8 cellular contexts compared by ENCODE assay signal in the genomic region with DNA sequence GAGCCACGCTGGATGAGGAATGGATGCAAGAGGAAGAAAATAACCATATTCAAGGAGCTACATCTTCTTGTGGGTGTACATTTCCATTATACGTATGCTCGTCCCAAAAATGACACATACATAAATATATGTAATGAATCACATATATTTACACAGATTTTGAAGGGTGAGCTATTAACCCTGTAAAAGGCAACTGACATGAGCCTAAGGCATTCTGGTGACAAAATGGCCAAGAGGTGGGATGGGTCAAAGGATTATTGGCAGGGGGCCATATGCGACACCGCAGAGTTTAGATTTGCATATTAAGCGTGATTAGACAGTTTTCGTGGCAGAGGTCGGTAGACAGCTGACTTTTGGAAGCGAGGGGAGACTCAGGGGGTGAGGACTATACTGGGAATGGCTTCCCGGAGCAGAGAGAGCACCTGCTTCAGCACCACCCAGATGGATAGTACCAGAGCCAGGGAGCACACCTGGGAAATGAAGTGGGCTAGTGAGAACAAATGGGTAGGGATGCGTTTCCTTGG. TPM values are rescaled to one million over a fixed set of nuclear protein-coding genes. Genes with fewer than 3 reads are reported as not detected.
A peak's percentile ranks its signal among the peaks of the same experiment; 100 is the strongest.
DNase-seq lines count a peak whose midpoint lies in the region; ATAC-seq and TF ChIP-seq lines count a peak whose summit lies in the region.

No MANE protein-coding gene starts in this region.

- no TSS peak for BruUV-seq in mammary epithelial cell (replicated peaks; lab: Mats Ljungman, UMichigan)

- TF ChIP-seq CTCF in mammary epithelial cell (conservative IDR thresholded peaks at IDR 0.05 in 1 of 2, IDR thresholded peaks at IDR 0.05 in 1 of 2; ENCODE audit: extremely low read depth in 1 of 2, insufficient read depth in 1 of 2, low read depth in 1 of 2, low read length in 2 of 2) (no peak), right lobe of liver (IDR thresholded peaks at IDR 0.05) (no peak), thyroid gland (IDR thresholded peaks at IDR 0.05) (no peak), GM10248 (IDR thresholded peaks at IDR 0.05; ENCODE audit: control extremely low read depth, extremely low read depth, low read depth, missing control alignments) (no peak)

- no peak overlapping the region for H3K9ac ChIP-seq in mammary epithelial cell (ENCODE audit: insufficient read depth, low read length)

- H3K4me3 Mint-ChIP-seq in T-helper 2 cell treated with Interferon-gamma antibody and Interleukin-4, amounts not matched to agents 5 μg/mL and 100 μg/mL, for 36 hours: peak overlapping the region; percentile 52

- ATAC-seq in right lobe of liver: peak in 2 of 4 donors; percentile 7 to 13
- no peak for ATAC-seq in GM18858 (IDR thresholded peaks at IDR 0.05; ENCODE audit: unreplicated experiment)

- dilution Hi-C loops in mammary epithelial cell (cut with HindIII; ENCODE audit: low sequenced_read_pairs): no loop called here

- H3K9me3 Mint-ChIP-seq in T-helper 2 cell treated with Interferon-gamma antibody and Interleukin-4, amounts not matched to agents 5 μg/mL and 100 μg/mL, for 36 hours: no peaks in the 10 kb centered on the region

- no peaks in the 10 kb centered on the region for H3K36me3 ChIP-seq in mammary epithelial cell (ENCODE audit: insufficient read depth, low read length)
- H3K36me3 ChIP-seq in right lobe of liver: no peaks in the 10 kb centered on the region
- H3K36me3 ChIP-seq in thyroid gland: no peaks in the 10 kb centered on the region

- H2AFZ ChIP-seq in mammary epithelial cell (ENCODE audit: low read depth, low read length): no peak overlapping the region

- no peaks in the 10 kb centered on the region for H3K79me2 ChIP-seq in mammary epithelial cell (ENCODE audit: insufficient read depth, low read length)

- CTCF ChIA-PET in mammary epithelial cell (lab: Charles Lee; ENCODE audit: low non-redundant PET) (interaction anchor here (0.7 kb wide), 1 partner anchor 140 kb away, joined by 3 read pairs; no protein-coding TSS in a partner anchor), GM10248 (lab: Yijun Ruan, JAX) (interaction anchor here (0.6 to 2.2 kb wide), 9 partner anchors 10 to 198 kb away, joined by 3 to 8 read pairs (median 3); no protein-coding TSS in a partner anchor)

- no peaks in the 10 kb centered on the region for H3K36me3 Mint-ChIP-seq in T-helper 2 cell treated with Interferon-gamma antibody and Interleukin-4, amounts not matched to agents 5 μg/mL and 100 μg/mL, for 36 hours (ENCODE audit: low read depth)

- intact Hi-C loops in mammary epithelial cell (cut with micrococcal nuclease) (no loop called here), right lobe of liver (cut with DNase I) (no loop called here), thyroid gland (cut with DNase I) (no loop called here)

- peaks cover 2% of the 10 kb centered on the region for H3K4me1 Mint-ChIP-seq in T-helper 2 cell treated with Interferon-gamma antibody and Interleukin-4, amounts not matched to agents 5 μg/mL and 100 μg/mL, for 36 hours (ENCODE audit: low read depth)

- H3K27ac ChIP-seq in mammary epithelial cell (ENCODE audit: insufficient read depth, low read depth, low read length) (no peak overlapping the region), right lobe of liver (peak overlapping the region in 2 of 3 donors; percentile 76 to 93), thyroid gland (peak overlapping the region in 2 of 3 donors; percentile 79 to 91)

- no peak for TF ChIP-seq POLR2A in right lobe of liver (IDR thresholded peaks at IDR 0.05)
- no peak for TF ChIP-seq POLR2A in thyroid gland (IDR thresholded peaks at IDR 0.05)

- peaks cover 14% of the 10 kb centered on the region for H3K4me1 ChIP-seq in mammary epithelial cell (ENCODE audit: insufficient read depth, low read length)
- H3K4me1 ChIP-seq in right lobe of liver: peaks cover 0 to 9% (median 0%) of the 10 kb centered on the region in 4 donors
- peaks cover 0 to 14% of the 10 kb centered on the region in 2 donors for H3K4me1 ChIP-seq in thyroid gland

- in situ Hi-C loops in mammary epithelial cell (cut with MboI; ENCODE audit: low sequenced_read_pairs in 2 of 2): no loop called here

- H3K4me3 ChIP-seq in mammary epithelial cell (replicated peaks in 1 of 3; ENCODE audit: insufficient read depth in 1 of 3, low read depth in 2 of 3, low read length in 3 of 3) (no peak overlapping the region), right lobe of liver (peak overlapping the region; percentile 47 to 57 (median 48)), thyroid gland (replicated peaks in 1 of 3) (no peak overlapping the region)

- no peak overlapping the region for H3K27ac Mint-ChIP-seq in T-helper 2 cell treated with Interferon-gamma antibody and Interleukin-4, amounts not matched to agents 5 μg/mL and 100 μg/mL, for 36 hours

- no peaks in the 10 kb centered on the region for H3K9me3 ChIP-seq in mammary epithelial cell (replicated peaks; ENCODE audit: insufficient read depth, low read length)
- H3K9me3 ChIP-seq in right lobe of liver: no peaks in the 10 kb centered on the region
- H3K9me3 ChIP-seq in thyroid gland: no peaks in the 10 kb centered on the region

- peaks cover 71% of the 10 kb centered on the region for H3K27me3 Mint-ChIP-seq in T-helper 2 cell treated with Interferon-gamma antibody and Interleukin-4, amounts not matched to agents 5 μg/mL and 100 μg/mL, for 36 hours (ENCODE audit: low read depth)

- H4K20me1 ChIP-seq in mammary epithelial cell (ENCODE audit: insufficient read depth, low read length): no peaks in the 10 kb centered on the region

- no peak for DNase-seq in T-helper 2 cell treated with Interferon-gamma antibody and Interleukin-4, amounts not matched to agents 5 μg/mL and 100 μg/mL, for 36 hours (ENCODE audit: low spot score)
- DNase-seq in T-helper 2 cell: no peak
- peak; percentile 77 for DNase-seq in NCI-H510A treated with DMSO at 0.1 percent for 48 hours (lab: John Stamatoyannopoulos, UW)
- DNase-seq in mammary epithelial cell: peak; percentile 32
- no peak for DNase-seq in right lobe of liver
- DNase-seq in thyroid gland: peak; percentile 4 to 8
- DNase-seq in GM10248 (ENCODE audit: extremely low spot score): no peak

- H3K27me3 ChIP-seq in mammary epithelial cell (ENCODE audit: insufficient read depth, low read length) (peaks cover 20% of the 10 kb centered on the region), right lobe of liver (peaks cover 0 to 18% of the 10 kb centered on the region in 2 donors), thyroid gland (no peaks in the 10 kb centered on the region)

- 7% methylated on average over 10 of the region's 11 CpGs for WGBS in mammary epithelial cell (ENCODE audit: low coverage, missing lambda C conversion rate)
- WGBS in right lobe of liver (ENCODE audit: insufficient coverage, low coverage, low lambda C conversion rate, missing lambda C conversion rate): 4% methylated on average over 11 of the region's 11 CpGs
- WGBS in thyroid gland, 2 donors: 10% methylated on average over 11 of the region's 11 CpGs

- H3K4me2 ChIP-seq in mammary epithelial cell (ENCODE audit: insufficient read depth, low read depth, low read length): peak overlapping the region; percentile 84

- POLR2A ChIA-PET in GM10248 (lab: Yijun Ruan, JAX): no interaction called here

RNA-seq across cellular contexts. Expression of a gene that starts 0.4 kb away (rescaled TPM):
- total RNA-seq in mammary epithelial cell: under 1 TPM in 1 of 2 donors, not detected in 1; under 0.01 TPM
- polyA plus RNA-seq in mammary epithelial cell: not detected
- not detected for polyA minus RNA-seq in mammary epithelial cell
- 1 to 10 TPM; 1.9 to 4.1 (median 2.6) TPM for total RNA-seq in right lobe of liver
- 10 to 100 TPM in 3 of 4 donors, 1 to 10 TPM in 1; 2.5 to 25.7 (median 17.1) TPM for total RNA-seq in thyroid gland

RNA-seq across cellular contexts. Expression of a gene that starts 44.9 kb away (rescaled TPM):
- under 1 TPM in 1 of 2 donors, not detected in 1; 0.09 TPM for total RNA-seq in mammary epithelial cell
- 0.07 TPM for polyA plus RNA-seq in mammary epithelial cell
- not detected for polyA minus RNA-seq in mammary epithelial cell
- total RNA-seq in right lobe of liver: 10 to 100 TPM in 1 of 6 experiments, 1 to 10 TPM in 4, under 1 TPM in 1; 0.98 to 14.8 (median 2.4) TPM
- total RNA-seq in thyroid gland: 10 to 100 TPM in 2 of 4 donors, 1 to 10 TPM in 2; 3.4 to 12.0 (median 7.9) TPM

Comparison
In these comparisons a context has a peak if more than half of its experiments do, and no peak if none do; other contexts are left out.
1. DNase-seq: peak in NCI-H510A treated with DMSO at 0.1 percent for 48 hours (single experiment), mammary epithelial cell (single experiment) and thyroid gland (2 of 2); none in T-helper 2 cell treated with Interferon-gamma antibody and Interleukin-4, amounts not matched to agents 5 μg/mL and 100 μg/mL, for 36 hours (single experiment), T-helper 2 cell (0 of 5), right lobe of liver (0 of 3) and GM10248 (single experiment).
2. H3K4me3 ChIP-seq: peak in right lobe of liver (3 of 3); none in mammary epithelial cell (0 of 3) and thyroid gland (0 of 3).